ENCODE assay signal across 13 cellular contexts in the genomic region with DNA sequence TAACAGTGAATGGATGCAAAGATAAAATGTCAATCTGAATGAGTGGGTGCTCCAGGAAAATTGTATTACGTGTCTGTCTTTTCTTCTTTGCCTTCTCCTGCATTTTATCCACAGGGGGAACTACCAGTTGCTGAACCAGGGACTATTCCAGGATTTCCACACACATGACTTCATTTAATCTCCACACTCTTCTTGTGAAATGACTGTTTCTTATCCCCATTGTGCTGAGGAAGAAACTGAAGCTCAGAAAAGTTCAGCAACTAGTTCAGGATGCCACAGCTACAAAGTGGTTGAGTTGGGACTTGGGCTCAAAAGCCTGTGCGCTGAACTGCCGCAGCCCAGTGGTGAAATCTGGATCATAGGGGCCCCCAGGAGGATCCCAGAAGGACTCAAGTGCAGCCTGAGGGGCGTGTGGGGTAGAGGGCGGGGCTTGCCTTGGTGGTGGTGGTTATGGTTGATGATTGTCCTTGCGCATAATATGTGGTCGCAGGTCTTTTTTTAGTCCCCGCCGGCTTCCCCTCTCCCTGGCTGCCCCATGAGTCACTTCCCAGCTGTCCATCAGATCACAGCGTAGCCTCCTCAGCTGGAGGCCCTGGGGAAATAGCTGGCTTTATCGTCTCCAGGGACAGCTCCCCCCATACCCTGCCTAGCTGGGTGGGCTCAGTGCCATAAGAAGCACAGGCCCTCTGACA.
A peak's percentile ranks its signal among the peaks of the same experiment; 100 is the strongest.
DNase-seq lines count a peak whose midpoint lies in the region; ATAC-seq, FAIRE-seq and TF ChIP-seq lines count a peak whose summit lies in the region.
"Had no signal": no experiment of that assay in that cellular context is flagged by ENCODE, and none has a peak within 500 bp of the region (broad histone marks: within the 10 kb centered on the region; RNA-seq: fewer than 3 reads in every experiment).

No MANE protein-coding gene starts in this region.

- no peak for TF ChIP-seq CTCF in gastrocnemius medialis (IDR thresholded peaks at IDR 0.05 in 4 of 5, conservative IDR thresholded peaks at IDR 0.05 in 1 of 5)

- H3K36me3 ChIP-seq in NT2/D1 (ENCODE audit: insufficient read depth, insufficient read length, low read length) (no peaks in the 10 kb centered on the region), gastrocnemius medialis (no peaks in the 10 kb centered on the region)

- H3K27me3 Mint-ChIP-seq in activated CD8-positive, alpha-beta memory T cell treated with anti-CD3 and anti-CD28 coated beads, Interleukin-2, amount 10 ng/mL, durations not matched to agents 7 days and 5 days: peaks cover 15% of the 10 kb centered on the region
- peaks cover 18% of the 10 kb centered on the region for H3K27me3 Mint-ChIP-seq in dendritic cell treated with granulocyte-macrophage colony-stimulating factor and Interleukin-4, amounts not matched to agents 40 ng/mL and 50 ng/mL, for 4 days
- H3K27me3 Mint-ChIP-seq: stimulated activated naive CD8-positive, alpha-beta T cell treated with anti-CD3 and anti-CD28 coated beads, Interleukin-15, Interleukin-2, amounts not matched to agents 100 ng/mL and 50 ng/mL, for 24 hours had no signal

- intact Hi-C loops in dendritic cell treated with granulocyte-macrophage colony-stimulating factor and Interleukin-4, amounts not matched to agents 40 ng/mL and 50 ng/mL, for 4 days (cut with micrococcal nuclease): no loop called here
- intact Hi-C loops in sciatic nerve (cut with DNase I): no loop called here
- intact Hi-C loops in gastrocnemius medialis (cut with DNase I; ENCODE audit: low total_unique reads): no loop called here

- no peak overlapping the region for H3K4me3 Mint-ChIP-seq in activated CD8-positive, alpha-beta memory T cell treated with anti-CD3 and anti-CD28 coated beads, Interleukin-2, amount 10 ng/mL, durations not matched to agents 7 days and 5 days
- H3K4me3 Mint-ChIP-seq in dendritic cell treated with granulocyte-macrophage colony-stimulating factor and Interleukin-4, amounts not matched to agents 40 ng/mL and 50 ng/mL, for 4 days: no peak overlapping the region
- H3K4me3 Mint-ChIP-seq: B cell; IgD-negative memory B cell; stimulated activated naive CD8-positive, alpha-beta T cell treated with anti-CD3 and anti-CD28 coated beads, Interleukin-15, Interleukin-2, amounts not matched to agents 100 ng/mL and 50 ng/mL, for 24 hours had no signal

- peak overlapping the region; percentile 28 for H3K9ac ChIP-seq in NT2/D1 (ENCODE audit: insufficient read length, low read depth)

- in situ Hi-C loops in gastrocnemius medialis (cut with MboI; ENCODE audit: low sequenced_read_pairs in 4 of 4): no loop called here

- H3K4me1 Mint-ChIP-seq in activated CD8-positive, alpha-beta memory T cell treated with anti-CD3 and anti-CD28 coated beads, Interleukin-2, amount 10 ng/mL, durations not matched to agents 7 days and 5 days: peaks cover 54% of the 10 kb centered on the region
- peaks cover 31% of the 10 kb centered on the region for H3K4me1 Mint-ChIP-seq in dendritic cell treated with granulocyte-macrophage colony-stimulating factor and Interleukin-4, amounts not matched to agents 40 ng/mL and 50 ng/mL, for 4 days (ENCODE audit: low read depth)
- H3K4me1 Mint-ChIP-seq: B cell, IgD-negative memory B cell had no signal

- H3K36me3 Mint-ChIP-seq in activated CD8-positive, alpha-beta memory T cell treated with anti-CD3 and anti-CD28 coated beads, Interleukin-2, amount 10 ng/mL, durations not matched to agents 7 days and 5 days: no peaks in the 10 kb centered on the region
- no peaks in the 10 kb centered on the region for H3K36me3 Mint-ChIP-seq in dendritic cell treated with granulocyte-macrophage colony-stimulating factor and Interleukin-4, amounts not matched to agents 40 ng/mL and 50 ng/mL, for 4 days (ENCODE audit: low read depth)

- TF ChIP-seq POLR2A in gastrocnemius medialis (IDR thresholded peaks at IDR 0.05) (no peak), GM12892 (IDR thresholded peaks at IDR 0.05; ENCODE audit: low read depth, low read length) (no peak)

- no peak overlapping the region for H3K4me3 ChIP-seq in NT2/D1 (ENCODE audit: insufficient read length, low read depth)
- H3K4me3 ChIP-seq in gastrocnemius medialis: no peak overlapping the region
- H3K4me3 ChIP-seq: skin epidermis had no signal

- H3K9me3 ChIP-seq in NT2/D1 (ENCODE audit: insufficient read depth, low read length) (no peaks in the 10 kb centered on the region), gastrocnemius medialis (no peaks in the 10 kb centered on the region)

- no peaks in the 10 kb centered on the region for H3K9me3 Mint-ChIP-seq in activated CD8-positive, alpha-beta memory T cell treated with anti-CD3 and anti-CD28 coated beads, Interleukin-2, amount 10 ng/mL, durations not matched to agents 7 days and 5 days (ENCODE audit: low read depth)
- H3K9me3 Mint-ChIP-seq in dendritic cell treated with granulocyte-macrophage colony-stimulating factor and Interleukin-4, amounts not matched to agents 40 ng/mL and 50 ng/mL, for 4 days: no peaks in the 10 kb centered on the region
- H3K9me3 Mint-ChIP-seq: stimulated activated naive CD8-positive, alpha-beta T cell treated with anti-CD3 and anti-CD28 coated beads, Interleukin-15, Interleukin-2, amounts not matched to agents 100 ng/mL and 50 ng/mL, for 24 hours had no signal

- CTCF ChIA-PET in activated CD8-positive, alpha-beta memory T cell treated with anti-CD3 and anti-CD28 coated beads, Interleukin-2, amount 10 ng/mL, durations not matched to agents 7 days and 5 days (lab: Charles Lee): interaction anchor here (1.1 kb wide), 1 partner anchor 77 kb away, joined by 3 read pairs; no protein-coding TSS in a partner anchor

- no peak overlapping the region for H3K27ac ChIP-seq in gastrocnemius medialis
- H3K27ac ChIP-seq: skin epidermis had no signal

- peaks cover 5% of the 10 kb centered on the region for H3K27me3 ChIP-seq in NT2/D1 (ENCODE audit: insufficient read depth, insufficient read length)
- peaks cover 3 to 5% (median 5%) of the 10 kb centered on the region in 3 donors for H3K27me3 ChIP-seq in gastrocnemius medialis

- DNase-seq in activated CD8-positive, alpha-beta memory T cell treated with anti-CD3 and anti-CD28 coated beads, Interleukin-2, amount 10 ng/mL, durations not matched to agents 7 days and 5 days: peak; percentile 45
- no peak for DNase-seq in activated CD8-positive, alpha-beta memory T cell treated with anti-CD3 and anti-CD28 coated beads, Interleukin-2, amount 50 U/mL, for 48 hours
- no peak for DNase-seq in NT2/D1 (ENCODE audit: low read depth, low spot score)
- no peak for DNase-seq in sciatic nerve (ENCODE audit: low spot score)
- no peak for DNase-seq in gastrocnemius medialis
- no peak for DNase-seq in GM12892 (ENCODE audit: insufficient read length)
- DNase-seq: effector CD8-positive, alpha-beta T cell had no signal

- no peak overlapping the region for H3K27ac Mint-ChIP-seq in activated CD8-positive, alpha-beta memory T cell treated with anti-CD3 and anti-CD28 coated beads, Interleukin-2, amount 10 ng/mL, durations not matched to agents 7 days and 5 days
- peak overlapping the region; percentile 51 for H3K27ac Mint-ChIP-seq in dendritic cell treated with granulocyte-macrophage colony-stimulating factor and Interleukin-4, amounts not matched to agents 40 ng/mL and 50 ng/mL, for 4 days
- H3K27ac Mint-ChIP-seq: B cell, IgD-negative memory B cell had no signal

- FAIRE-seq in GM12892 (lab: Jason Lieb, UNC): no peak

- ATAC-seq in activated CD8-positive, alpha-beta memory T cell treated with anti-CD3 and anti-CD28 coated beads, Interleukin-2, amount 10 ng/mL, durations not matched to agents 7 days and 5 days: no peak
- ATAC-seq in sciatic nerve (peak; percentile 32), gastrocnemius medialis (no peak), HG02759 (IDR thresholded peaks at IDR 0.05; ENCODE audit: unreplicated experiment) (no peak)

- H3K4me1 ChIP-seq in NT2/D1 (ENCODE audit: insufficient read depth, insufficient read length) (peaks cover 8% of the 10 kb centered on the region), gastrocnemius medialis (no peaks in the 10 kb centered on the region)
